ENCODE assay signal across 28 cellular contexts in genomic region chr11:2365571-2366210, GRCh38.
"Had no signal": no experiment of that assay in that cellular context is flagged by ENCODE, and none has a peak within 500 bp of the region (broad histone marks: within the 10 kb centered on the region; RNA-seq: fewer than 3 reads in every experiment).

No MANE protein-coding gene starts in this region.

- H3K4me3 ChIP-seq: cardiac muscle cell, heart right ventricle, left lung, lung, pancreas, psoas muscle, SK-N-MC, upper lobe of left lung had no signal

- H3K9me3 Mint-ChIP-seq: activated CD4-positive, alpha-beta memory T cell treated with anti-CD3 and anti-CD28 coated beads for 36 hours; activated CD4-positive, alpha-beta T cell treated with anti-CD3 and anti-CD28 coated beads, Interleukin-2, amount 10 ng/mL, durations not matched to agents 24 days and 14 days; activated naive CD4-positive, alpha-beta T cell treated with anti-CD3 and anti-CD28 coated beads, Interleukin-2, amount 50 U/mL, for 72 hours; activated T-helper 1 cell treated with anti-CD3 and anti-CD28 coated beads, Interleukin-12 subunit alpha, Interleukin-12 subunit beta, Interleukin-2, Interleukin-4 antibody, amounts not matched to agents 30 ng/mL and 10 ng/mL and 1 ng/mL, durations not matched to agents 14 hours and 24 hours and 36 hours; endodermal cell; naive B cell; nephron progenitor cell; T-helper 1 cell treated with Interleukin-12 subunit alpha and Interleukin-12 subunit beta and Interleukin-4 antibody, amounts not matched to agents 30 μg/mL and 1 μg/mL, for 36 hours had no signal

- H3K4me3 Mint-ChIP-seq: activated CD4-positive, alpha-beta memory T cell treated with anti-CD3 and anti-CD28 coated beads for 36 hours; activated CD4-positive, alpha-beta T cell treated with anti-CD3 and anti-CD28 coated beads, Interleukin-2, amount 10 ng/mL, durations not matched to agents 24 days and 14 days; activated T-helper 1 cell treated with anti-CD3 and anti-CD28 coated beads, Interleukin-12 subunit alpha, Interleukin-12 subunit beta, Interleukin-2, Interleukin-4 antibody, amounts not matched to agents 30 ng/mL and 10 ng/mL and 1 ng/mL, durations not matched to agents 14 hours and 24 hours and 36 hours; endodermal cell; naive B cell; nephron progenitor cell; T-helper 1 cell treated with Interleukin-12 subunit alpha and Interleukin-12 subunit beta and Interleukin-4 antibody, amounts not matched to agents 30 μg/mL and 1 μg/mL, for 36 hours had no signal

- H3K27ac ChIP-seq: cardiac muscle cell, left lung, pancreas, psoas muscle, SK-N-MC, upper lobe of left lung had no signal

- H3K27me3 ChIP-seq: cardiac muscle cell, heart right ventricle, left lung, pancreas, upper lobe of left lung had no signal

- H3K4me1 Mint-ChIP-seq: activated CD4-positive, alpha-beta T cell treated with anti-CD3 and anti-CD28 coated beads, Interleukin-2, amount 10 ng/mL, durations not matched to agents 24 days and 14 days; endodermal cell; nephron progenitor cell had no signal

- H3K27ac Mint-ChIP-seq: activated CD4-positive, alpha-beta memory T cell treated with anti-CD3 and anti-CD28 coated beads for 36 hours; activated CD4-positive, alpha-beta T cell treated with anti-CD3 and anti-CD28 coated beads, Interleukin-2, amount 10 ng/mL, durations not matched to agents 24 days and 14 days; activated T-helper 1 cell treated with anti-CD3 and anti-CD28 coated beads, Interleukin-12 subunit alpha, Interleukin-12 subunit beta, Interleukin-2, Interleukin-4 antibody, amounts not matched to agents 30 ng/mL and 10 ng/mL and 1 ng/mL, durations not matched to agents 14 hours and 24 hours and 36 hours; endodermal cell; nephron progenitor cell; T-helper 1 cell treated with Interleukin-12 subunit alpha and Interleukin-12 subunit beta and Interleukin-4 antibody, amounts not matched to agents 30 μg/mL and 1 μg/mL, for 36 hours had no signal

- H3K4me1 ChIP-seq: left lung, pancreas, psoas muscle had no signal

- H3K36me3 Mint-ChIP-seq: activated CD4-positive, alpha-beta memory T cell treated with anti-CD3 and anti-CD28 coated beads for 36 hours; activated naive CD4-positive, alpha-beta T cell treated with anti-CD3 and anti-CD28 coated beads, Interleukin-2, amount 50 U/mL, for 72 hours; naive B cell had no signal

- DNase-seq: activated CD4-positive, alpha-beta memory T cell treated with anti-CD3 and anti-CD28 coated beads for 36 hours; activated CD4-positive, alpha-beta T cell treated with anti-CD3 and anti-CD28 coated beads, Interleukin-2, amount 10 ng/mL, durations not matched to agents 24 days and 14 days; activated CD4-positive, CD25-positive, alpha-beta regulatory T cell treated with anti-CD3 and anti-CD28 coated beads, Interleukin-2, amount 50 U/mL, for 72 hours; activated CD8-positive, alpha-beta memory T cell treated with anti-CD3 and anti-CD28 coated beads, Interleukin-2, amount 50 U/mL, for 4 hours; activated gamma-delta T cell treated with Interleukin-2 at 50 U/mL for 16 hours; activated T-cell treated with anti-CD3 and anti-CD28 coated beads, Interleukin-2, amount 50 U/mL, for 1 hour; endodermal cell; foreskin fibroblast; heart right ventricle; kidney glomerular epithelial cell; naive B cell; nephron progenitor cell; stimulated activated CD4-positive, alpha-beta T cell treated with anti-CD3 and anti-CD28 coated beads, Interleukin-4, amount 100 ng/mL, for 1 hour; stimulated activated naive CD8-positive, alpha-beta T cell treated with anti-CD3 and anti-CD28 coated beads, Interleukin-15, Interleukin-2, amounts not matched to agents 100 U/mL and 50 U/mL, for 24 hours; SW 1271; T-helper 9 cell; upper lobe of left lung had no signal

- H3K27me3 Mint-ChIP-seq: activated CD4-positive, alpha-beta memory T cell treated with anti-CD3 and anti-CD28 coated beads for 36 hours; activated CD4-positive, alpha-beta T cell treated with anti-CD3 and anti-CD28 coated beads, Interleukin-2, amount 10 ng/mL, durations not matched to agents 24 days and 14 days; naive B cell had no signal

- FAIRE-seq: pancreas, TTC549 had no signal

- ATAC-seq: activated naive CD4-positive, alpha-beta T cell treated with anti-CD3 and anti-CD28 coated beads, Interleukin-2, amount 50 U/mL, for 72 hours; esophagus mucosa; left lung; psoas muscle; stimulated activated naive CD8-positive, alpha-beta T cell treated with anti-CD3 and anti-CD28 coated beads, Interleukin-15, Interleukin-2, amounts not matched to agents 100 U/mL and 50 U/mL, for 24 hours had no signal

- H3K9me3 ChIP-seq: heart right ventricle, left lung, pancreas, psoas muscle, upper lobe of left lung had no signal

- H3K36me3 ChIP-seq: cardiac muscle cell, heart right ventricle, left lung, pancreas, upper lobe of left lung had no signal
